Comparison of ENCODE assay signal across 8 cellular contexts in the genomic region with DNA sequence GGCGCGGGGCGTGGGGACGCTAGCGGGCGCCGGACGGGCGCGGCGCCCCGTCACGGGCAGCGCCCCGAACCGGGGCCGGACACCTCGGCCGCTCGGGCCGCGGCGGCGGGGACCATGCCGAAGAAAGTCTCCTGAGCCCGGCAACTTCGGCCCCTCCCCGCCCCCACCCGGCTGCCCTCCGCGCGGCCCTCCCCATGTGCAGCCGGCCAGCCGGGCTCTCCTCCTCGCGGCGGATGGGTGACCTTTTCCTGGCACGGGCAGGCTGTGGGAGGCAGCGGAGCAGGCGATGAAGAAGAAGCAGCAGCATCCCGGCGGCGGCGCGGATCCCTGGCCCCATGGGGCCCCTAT. TPM values are rescaled to one million over a fixed set of nuclear protein-coding genes. Genes with fewer than 3 reads are reported as not detected.
DNase-seq lines count a peak whose midpoint lies in the region; ATAC-seq and TF ChIP-seq lines count a peak whose summit lies in the region.

No MANE protein-coding gene starts in this region.

- H4K20me1 ChIP-seq in neural progenitor cell (ENCODE audit: low read depth): peaks cover 41% of the 10 kb centered on the region

- TF ChIP-seq POLR2A in gastroesophageal sphincter (IDR thresholded peaks at IDR 0.05): no peak

- H3K79me2 ChIP-seq in neural progenitor cell (ENCODE audit: low read depth): peaks cover 49% of the 10 kb centered on the region

- peak overlapping the region; percentile 71 to 89 for H3K4me3 ChIP-seq in gastroesophageal sphincter
- H3K4me3 ChIP-seq in neural progenitor cell: peak overlapping the region; percentile 93

- DNase-seq in NCI-H1092 treated with DMSO at 0.1 percent for 48 hours (lab: John Stamatoyannopoulos, UW): peak; percentile 33
- DNase-seq in NCI-H1092 (lab: John Stamatoyannopoulos, UW): no peak
- DNase-seq in activated T-cell treated with anti-CD3 and anti-CD28 coated beads, Interleukin-2, amount 50 U/mL, for 72 hours: peak; percentile 35 to 56
- no peak for DNase-seq in neural progenitor cell (ENCODE audit: low spot score)
- DNase-seq in SW480 (ENCODE audit: low spot score): no peak
- no peak for DNase-seq in NCI-H1930 (lab: John Stamatoyannopoulos, UW)

- no peak for TF ChIP-seq EP300 in gastroesophageal sphincter (IDR thresholded peaks at IDR 0.05)

- no peaks in the 10 kb centered on the region for H3K36me3 ChIP-seq in gastroesophageal sphincter
- no peaks in the 10 kb centered on the region for H3K36me3 ChIP-seq in neural progenitor cell

- peaks cover 32% of the 10 kb centered on the region for H3K4me1 Mint-ChIP-seq in activated T-cell treated with anti-CD3 and anti-CD28 coated beads, Interleukin-2, amount 50 U/mL, for 72 hours (ENCODE audit: low read depth)
- H3K4me1 Mint-ChIP-seq in neural progenitor cell: peaks cover 45% of the 10 kb centered on the region

- H3K4me2 ChIP-seq in neural progenitor cell: peak overlapping the region; percentile 92

- H3K27me3 ChIP-seq in gastroesophageal sphincter: peaks cover 5% of the 10 kb centered on the region
- H3K27me3 ChIP-seq in neural progenitor cell: no peaks in the 10 kb centered on the region

- peaks cover 67% of the 10 kb centered on the region for H3K27me3 Mint-ChIP-seq in activated T-cell treated with anti-CD3 and anti-CD28 coated beads, Interleukin-2, amount 50 U/mL, for 72 hours (ENCODE audit: low read depth)
- H3K27me3 Mint-ChIP-seq in neural progenitor cell (ENCODE audit: insufficient read depth, low read depth): peaks cover 3% of the 10 kb centered on the region

- WGBS in gastroesophageal sphincter (ENCODE audit: low coverage in 1 of 2), 2 donors: no CpG with 5 or more reads among the region's 45 CpGs

- H3K4me3 Mint-ChIP-seq in activated T-cell treated with anti-CD3 and anti-CD28 coated beads, Interleukin-2, amount 50 U/mL, for 72 hours: peak overlapping the region; percentile 97 to 98
- peak overlapping the region; percentile 96 for H3K4me3 Mint-ChIP-seq in neural progenitor cell

- H3K9me3 ChIP-seq in gastroesophageal sphincter (no peaks in the 10 kb centered on the region), neural progenitor cell (ENCODE audit: low read depth) (no peaks in the 10 kb centered on the region)

- H2AFZ ChIP-seq in neural progenitor cell (replicated peaks): peak overlapping the region; percentile 42

- peaks cover 11% of the 10 kb centered on the region for H3F3A ChIP-seq in neural progenitor cell (ENCODE audit: low read depth)

- peak overlapping the region; percentile 52 to 96 (median 84) for H3K27ac ChIP-seq in gastroesophageal sphincter
- peak overlapping the region; percentile 15 for H3K27ac ChIP-seq in neural progenitor cell

- H3K4me1 ChIP-seq in gastroesophageal sphincter: peaks cover 0 to 40% (median 0%) of the 10 kb centered on the region in 3 donors
- peaks cover 21% of the 10 kb centered on the region for H3K4me1 ChIP-seq in neural progenitor cell

- H3K9me3 Mint-ChIP-seq in activated T-cell treated with anti-CD3 and anti-CD28 coated beads, Interleukin-2, amount 50 U/mL, for 72 hours: no peaks in the 10 kb centered on the region
- H3K9me3 Mint-ChIP-seq in neural progenitor cell: no peaks in the 10 kb centered on the region

- no peak for TF ChIP-seq CTCF in gastroesophageal sphincter (IDR thresholded peaks at IDR 0.05)
- TF ChIP-seq CTCF in neural progenitor cell (IDR thresholded peaks at IDR 0.05): no peak

- H3K9ac ChIP-seq in neural progenitor cell: peak overlapping the region; percentile 31

- ATAC-seq in HG03196 (IDR thresholded peaks at IDR 0.05; ENCODE audit: unreplicated experiment) (peak; percentile 23), gastroesophageal sphincter (peak; percentile 55)
- peak; percentile 49 to 50 for ATAC-seq in activated T-cell treated with anti-CD3 and anti-CD28 coated beads, Interleukin-2, amount 50 U/mL, for 72 hours (replicated peaks in 1 of 2)

- peaks cover 2% of the 10 kb centered on the region in 2 donors for H3K36me3 Mint-ChIP-seq in activated T-cell treated with anti-CD3 and anti-CD28 coated beads, Interleukin-2, amount 50 U/mL, for 72 hours (ENCODE audit: insufficient read depth in 2 of 2)
- H3K36me3 Mint-ChIP-seq in neural progenitor cell: peaks cover 12% of the 10 kb centered on the region

- no peak overlapping the region for H3K27ac Mint-ChIP-seq in activated T-cell treated with anti-CD3 and anti-CD28 coated beads, Interleukin-2, amount 50 U/mL, for 72 hours
- no peak overlapping the region for H3K27ac Mint-ChIP-seq in neural progenitor cell

RNA-seq across cellular contexts. Expression of a gene that starts 0.3 kb away (rescaled TPM):
- total RNA-seq in activated T-cell treated with anti-CD3 and anti-CD28 coated beads, Interleukin-2, amount 50 U/mL, for 72 hours: 1 to 10 TPM; 1.6 to 3.7 TPM
- 10 to 100 TPM; 17.4 to 48.1 (median 32.4) TPM for total RNA-seq in gastroesophageal sphincter
- 33.3 and 33.9 TPM in 2 replicates for total RNA-seq in neural progenitor cell (ENCODE audit: low replicate concordance)

Comparison
In these comparisons a context has a peak if more than half of its experiments do, and no peak if none do; other contexts are left out.
1. DNase-seq: peak in NCI-H1092 treated with DMSO at 0.1 percent for 48 hours (single experiment) and activated T-cell treated with anti-CD3 and anti-CD28 coated beads, Interleukin-2, amount 50 U/mL, for 72 hours (2 of 2); none in NCI-H1092 (single experiment), neural progenitor cell (single experiment), SW480 (single experiment) and NCI-H1930 (0 of 2).
2. Peak in every context shown above with its lines, with median percentiles within 50 percentile points of each other: ATAC-seq.